14 cellular contexts compared by ENCODE assay signal in genomic region chr19:980133-980998, GRCh38. TPM values are rescaled to one million over a fixed set of nuclear protein-coding genes. Genes with fewer than 3 reads are reported as not detected.
A peak's percentile ranks its signal among the peaks of the same experiment; 100 is the strongest.
DNase-seq lines count a peak whose midpoint lies in the region; ATAC-seq, FAIRE-seq and TF ChIP-seq lines count a peak whose summit lies in the region.
"Had no signal": no experiment of that assay in that cellular context is flagged by ENCODE, and none has a peak within 500 bp of the region (broad histone marks: within the 10 kb centered on the region; RNA-seq: fewer than 3 reads in every experiment).

No MANE protein-coding gene starts in this region.

- peaks cover 17% of the 10 kb centered on the region for H3K79me2 ChIP-seq in HepG2 (ENCODE audit: insufficient read depth, low read length)

- H4K20me1 ChIP-seq in HepG2 (ENCODE audit: insufficient read depth, low read length), result no peaks in the 10 kb centered on the region

- BruUV-seq in HepG2 (replicated peaks; lab: Mats Ljungman, UMichigan), result TSS peak; percentile 77

- no peaks in the 10 kb centered on the region for H3K27me3 ChIP-seq in HepG2 (ENCODE audit: control insufficient read depth in 1 of 2, insufficient read depth in 2 of 2, low read length in 2 of 2)
- H3K27me3 ChIP-seq: heart left ventricle had no signal

- peak; percentile 76 for ATAC-seq in HepG2
- ATAC-seq: heart left ventricle had no signal

- peak overlapping the region; percentile 86 for H3K27ac ChIP-seq in HepG2 (ENCODE audit: extremely low read length, insufficient read depth, low read length)
- H3K27ac ChIP-seq: C4-2B, heart left ventricle had no signal

- peak overlapping the region; percentile 62 to 75 (median 63) for H3K4me3 ChIP-seq in HepG2 (replicated peaks in 1 of 3; ENCODE audit: insufficient read depth in 1 of 3, low read depth in 2 of 3, low read length in 3 of 3)
- H3K4me3 ChIP-seq: heart left ventricle had no signal

- CTCF ChIA-PET in HepG2 (lab: Yijun Ruan, JAX; ENCODE audit: low intra/inter-chr PET ratio, low total read pairs), result interaction anchor here (1.3 kb wide), 1 partner anchor 59 kb away, joined by 3 read pairs; no protein-coding TSS in a partner anchor

- H3K36me3 ChIP-seq in ES-I3 (ENCODE audit: insufficient read depth, low read length) (no peaks in the 10 kb centered on the region), HepG2 (replicated peaks in 1 of 2; ENCODE audit: control insufficient read depth in 1 of 2, insufficient read depth in 2 of 2, low read length in 2 of 2) (0 out of 5 replicates have a peak, but pooled peaks cover 0 to under 1% of the 10 kb centered on the region in 2 experiments)
- H3K36me3 ChIP-seq: heart left ventricle had no signal

- TF ChIP-seq RAD21 in HepG2 (CRISPR knock-in tag; IDR thresholded peaks at IDR 0.05), result peak; percentile 22

- 4% methylated on average over 16 of the region's 32 CpGs for WGBS in HepG2 (ENCODE audit: low lambda C conversion rate)

- in situ Hi-C loops in HepG2 (cut with HindIII; ENCODE audit: extremely low pct_ligation_motif_present, low pct_unique_long_range_greater_than_20kb), result loop anchor here (5.0 to 10.0 kb wide), 3 partner anchors 58 to 216 kb away; no protein-coding TSS in a partner anchor

- H3K9me3 ChIP-seq in ES-I3 (ENCODE audit: control insufficient read depth, insufficient read depth, low read length), result no peaks in the 10 kb centered on the region
- H3K9me3 ChIP-seq in HepG2 (ENCODE audit: low read length), result no peaks in the 10 kb centered on the region
- H3K9me3 ChIP-seq: heart left ventricle had no signal

- peak; percentile 43 for TF ChIP-seq CTCF in HepG2 (CRISPR knock-in tag; IDR thresholded peaks at IDR 0.05)

- intact Hi-C loops in HepG2 (cut with micrococcal nuclease; ENCODE audit: unreplicated experiment), result loop anchor here (1.0 kb wide), 1 partner anchor 58 kb away; no protein-coding TSS in a partner anchor

- POLR2A ChIA-PET in HepG2 (lab: Yijun Ruan, JAX), result interaction anchor here (0.6 to 4.5 kb wide), 5 partner anchors 10 to 57 kb away, joined by 3 to 61 read pairs (median 3); no protein-coding TSS in a partner anchor

- no peak overlapping the region for H2AFZ ChIP-seq in HepG2 (ENCODE audit: low read length)

- H3K9ac ChIP-seq in ES-I3 (ENCODE audit: low read depth, low read length) (peak overlapping the region; percentile 16; the same call in 1 of the 2 replicates), HepG2 (ENCODE audit: insufficient read depth, low read depth, low read length) (peak overlapping the region; percentile 85)

- peak; percentile 38 to 68; a peak in 3 of 4 replicates for TF ChIP-seq POLR2A in HepG2 (IDR thresholded peaks at IDR 0.05; ENCODE audit: insufficient read depth in 1 of 2, low read depth in 2 of 2, low read length in 2 of 2)

- DNase-seq in SK-N-DZ (ENCODE audit: low spot score) (peak; percentile 60), HepG2 (ENCODE audit: low spot score) (peak; percentile 86), anterior cingulate cortex (lab: John Stamatoyannopoulos, UW) (no peak), SHP77 (lab: John Stamatoyannopoulos, UW) (no peak)
- no peak for DNase-seq in activated naive CD4-positive, alpha-beta T cell treated with Interleukin-2 at 50 U/mL for 16 hours
- DNase-seq: heart left ventricle; NCI-H1930; stimulated activated naive CD4-positive, alpha-beta T cell treated with Interleukin-2 at 50 U/mL for 16 hours had no signal

- TF ChIP-seq EP300 in HepG2 (IDR thresholded peaks at IDR 0.05; ENCODE audit: low read depth in 2 of 2, low read length in 2 of 2), result peak in 1 of 2 experiments; percentile 33; a peak in 1 of 4 replicates
- TF ChIP-seq EP300 in HepG2 (CRISPR knock-in tag; IDR thresholded peaks at IDR 0.05; ENCODE audit: borderline replicate concordance), result peak; percentile 73

- peaks cover 8% of the 10 kb centered on the region; the same call in 1 of the 2 replicates for H3K4me1 ChIP-seq in ES-I3 (ENCODE audit: insufficient read depth, low read length)
- H3K4me1 ChIP-seq in HepG2 (ENCODE audit: insufficient read depth, low read length), result peaks cover 43% of the 10 kb centered on the region

- peak; percentile 88 for FAIRE-seq in HepG2 (lab: Jason Lieb, UNC)
- FAIRE-seq: colon had no signal

- H3K4me2 ChIP-seq in HepG2 (ENCODE audit: low read depth, low read length), result peak overlapping the region; percentile 98

RNA-seq across cellular contexts. Expression of gene WDR18, which starts 3.8 kb away (rescaled TPM):
- 89.6 and 99.6 TPM in 2 replicates for polyA plus RNA-seq in SK-N-DZ (2014; cell fraction: cytosol; rRNA removed)
- 270 and 296 TPM in 2 replicates for polyA plus RNA-seq in SK-N-DZ (2014; cell fraction: nucleus; rRNA removed)
- 47.6 and 49.7 TPM in 2 replicates for total RNA-seq in HepG2 (2016; rRNA removed; fragmentation: Illumina TruSeq; extraction: Trizol)
- 26.1 and 29.1 TPM in 2 replicates for total RNA-seq in HepG2 (2016; cell fraction: cytosol; rRNA removed; fragmentation: Illumina TruSeq; extraction: Trizol; ENCODE audit: low read depth)
- 48.0 and 48.9 TPM in 2 replicates for total RNA-seq in HepG2 (2016; cell fraction: insoluble cytoplasmic fraction; rRNA removed; fragmentation: Illumina TruSeq; extraction: Trizol)
- total RNA-seq in HepG2 (2016; cell fraction: membrane; rRNA removed; fragmentation: Illumina TruSeq; extraction: Trizol), result 31.0 and 31.9 TPM in 2 replicates
- total RNA-seq in HepG2 (2016; cell fraction: nucleus; rRNA removed; fragmentation: Illumina TruSeq; extraction: Trizol), result 29.6 and 30.6 TPM in 2 replicates
- polyA plus RNA-seq in HepG2 (2011; rRNA removed), result 36.4 and 44.6 TPM in 2 replicates
- 25.5 and 56.5 TPM in 2 replicates for polyA plus RNA-seq in HepG2 (2011; cell fraction: cytosol; rRNA removed)
- polyA plus RNA-seq in HepG2 (2011; cell fraction: nucleus; rRNA removed), result 182 and 212 TPM in 2 replicates
- 32.8 and 36.1 TPM in 2 replicates for polyA plus RNA-seq in HepG2 (2012)
- 33.6 and 34.5 TPM in 2 replicates for polyA plus RNA-seq in HepG2 (2016; cell fraction: cytosol; fragmentation: Illumina TruSeq; extraction: Trizol; ENCODE audit: low read depth)
- 54.6 and 65.2 TPM in 2 replicates for polyA plus RNA-seq in HepG2 (2016; cell fraction: insoluble cytoplasmic fraction; fragmentation: Illumina TruSeq; extraction: Trizol; ENCODE audit: low read depth)
- polyA plus RNA-seq in HepG2 (2016; cell fraction: membrane; fragmentation: Illumina TruSeq; extraction: Trizol; ENCODE audit: low read depth), result 27.0 and 27.2 TPM in 2 replicates
- polyA plus RNA-seq in HepG2 (2016; cell fraction: nucleus; fragmentation: Illumina TruSeq; extraction: Trizol; ENCODE audit: insufficient read depth, low read depth), result 69.0 and 72.3 TPM in 2 replicates
- 59.9 and 104 TPM in 2 replicates for polyA minus RNA-seq in HepG2 (2011; rRNA and poly(A)+ RNA removed; ENCODE audit: low replicate concordance)
- polyA minus RNA-seq in HepG2 (2011; cell fraction: cytosol; rRNA and poly(A)+ RNA removed), result 40.3 and 49.5 TPM in 2 replicates
- 29.6 and 30.8 TPM in 2 replicates for polyA minus RNA-seq in HepG2 (2011; cell fraction: nucleus; rRNA and poly(A)+ RNA removed)

RNA-seq across cellular contexts. Expression of gene GRIN3B, which starts 19.9 kb away (rescaled TPM):
- polyA plus RNA-seq in SK-N-DZ (2014; cell fraction: cytosol; rRNA removed), result 2.6 TPM in 1 of 2 replicates, not detected in the other
- polyA plus RNA-seq in SK-N-DZ (2014; cell fraction: nucleus; rRNA removed), result 1.9 TPM in 2 replicates
- 0.07 TPM in 1 of 2 replicates, not detected in the other for total RNA-seq in HepG2 (2016; rRNA removed; fragmentation: Illumina TruSeq; extraction: Trizol)
- total RNA-seq in HepG2 (2016; cell fraction: cytosol; rRNA removed; fragmentation: Illumina TruSeq; extraction: Trizol; ENCODE audit: low read depth), result not detected in 2 replicates
- 0.17 TPM in 1 of 2 replicates, not detected in the other for total RNA-seq in HepG2 (2016; cell fraction: insoluble cytoplasmic fraction; rRNA removed; fragmentation: Illumina TruSeq; extraction: Trizol)
- total RNA-seq in HepG2 (2016; cell fraction: membrane; rRNA removed; fragmentation: Illumina TruSeq; extraction: Trizol), result not detected in 2 replicates
- total RNA-seq in HepG2 (2016; cell fraction: nucleus; rRNA removed; fragmentation: Illumina TruSeq; extraction: Trizol), result 0.28 TPM in 1 of 2 replicates, not detected in the other
- polyA plus RNA-seq in HepG2 (2011; rRNA removed), result 0.20 and 0.34 TPM in 2 replicates
- 0.15 and 0.47 TPM in 2 replicates for polyA plus RNA-seq in HepG2 (2011; cell fraction: cytosol; rRNA removed)
- 2.8 and 7.1 TPM in 2 replicates for polyA plus RNA-seq in HepG2 (2011; cell fraction: nucleus; rRNA removed)
- 0.23 and 0.28 TPM in 2 replicates for polyA plus RNA-seq in HepG2 (2012)
- polyA plus RNA-seq in HepG2 (2016; cell fraction: cytosol; fragmentation: Illumina TruSeq; extraction: Trizol; ENCODE audit: low read depth), result not detected in 2 replicates
- not detected in 2 replicates for polyA plus RNA-seq in HepG2 (2016; cell fraction: insoluble cytoplasmic fraction; fragmentation: Illumina TruSeq; extraction: Trizol; ENCODE audit: low read depth)
- polyA plus RNA-seq in HepG2 (2016; cell fraction: membrane; fragmentation: Illumina TruSeq; extraction: Trizol; ENCODE audit: low read depth), result not detected in 2 replicates
- polyA plus RNA-seq in HepG2 (2016; cell fraction: nucleus; fragmentation: Illumina TruSeq; extraction: Trizol; ENCODE audit: insufficient read depth, low read depth), result 0.27 and 0.38 TPM in 2 replicates
- polyA minus RNA-seq in HepG2 (2011; rRNA and poly(A)+ RNA removed; ENCODE audit: low replicate concordance), result 0.42 TPM in 1 of 2 replicates, not detected in the other
- not detected in 2 replicates for polyA minus RNA-seq in HepG2 (2011; cell fraction: cytosol; rRNA and poly(A)+ RNA removed)
- 0.13 and 0.37 TPM in 2 replicates for polyA minus RNA-seq in HepG2 (2011; cell fraction: nucleus; rRNA and poly(A)+ RNA removed)
- total RNA-seq: activated T-helper 2 cell treated with anti-CD3 and anti-CD28 coated beads, Interferon-gamma antibody, Interleukin-2, Interleukin-4, amounts not matched to agents 10 μg/mL and 5 μg/mL and 100 μg/mL, durations not matched to agents 14 hours and 24 hours and 36 hours had no signal

RNA-seq across cellular contexts. Expression of gene TMEM259, which starts 40.6 kb away (rescaled TPM):
- polyA plus RNA-seq in SK-N-DZ (2014; cell fraction: cytosol; rRNA removed), result 148 and 150 TPM in 2 replicates
- 1,654 and 1,796 TPM in 2 replicates for polyA plus RNA-seq in SK-N-DZ (2014; cell fraction: nucleus; rRNA removed)
- total RNA-seq in HepG2 (2016; rRNA removed; fragmentation: Illumina TruSeq; extraction: Trizol), result 20.5 and 64.7 TPM in 2 replicates
- 30.1 and 37.5 TPM in 2 replicates for total RNA-seq in HepG2 (2016; cell fraction: cytosol; rRNA removed; fragmentation: Illumina TruSeq; extraction: Trizol; ENCODE audit: low read depth)
- 17.1 and 68.9 TPM in 2 replicates for total RNA-seq in HepG2 (2016; cell fraction: insoluble cytoplasmic fraction; rRNA removed; fragmentation: Illumina TruSeq; extraction: Trizol)
- total RNA-seq in HepG2 (2016; cell fraction: membrane; rRNA removed; fragmentation: Illumina TruSeq; extraction: Trizol), result 50.5 and 59.4 TPM in 2 replicates
- 58.0 and 76.3 TPM in 2 replicates for total RNA-seq in HepG2 (2016; cell fraction: nucleus; rRNA removed; fragmentation: Illumina TruSeq; extraction: Trizol)
- 164 and 232 TPM in 2 replicates for polyA plus RNA-seq in HepG2 (2011; rRNA removed)
- 108 and 161 TPM in 2 replicates for polyA plus RNA-seq in HepG2 (2011; cell fraction: cytosol; rRNA removed)
- 1,157 and 1,454 TPM in 2 replicates for polyA plus RNA-seq in HepG2 (2011; cell fraction: nucleus; rRNA removed)
- polyA plus RNA-seq in HepG2 (2012), result 55.1 and 79.6 TPM in 2 replicates
- polyA plus RNA-seq in HepG2 (2016; cell fraction: cytosol; fragmentation: Illumina TruSeq; extraction: Trizol; ENCODE audit: low read depth), result 28.3 and 31.6 TPM in 2 replicates
- 28.7 and 28.8 TPM in 2 replicates for polyA plus RNA-seq in HepG2 (2016; cell fraction: insoluble cytoplasmic fraction; fragmentation: Illumina TruSeq; extraction: Trizol; ENCODE audit: low read depth)
- polyA plus RNA-seq in HepG2 (2016; cell fraction: membrane; fragmentation: Illumina TruSeq; extraction: Trizol; ENCODE audit: low read depth), result 47.1 and 48.7 TPM in 2 replicates
- polyA plus RNA-seq in HepG2 (2016; cell fraction: nucleus; fragmentation: Illumina TruSeq; extraction: Trizol; ENCODE audit: insufficient read depth, low read depth), result 234 and 238 TPM in 2 replicates
- polyA minus RNA-seq in HepG2 (2011; rRNA and poly(A)+ RNA removed; ENCODE audit: low replicate concordance), result 129 and 199 TPM in 2 replicates
- polyA minus RNA-seq in HepG2 (2011; cell fraction: cytosol; rRNA and poly(A)+ RNA removed), result 47.6 and 51.1 TPM in 2 replicates
- polyA minus RNA-seq in HepG2 (2011; cell fraction: nucleus; rRNA and poly(A)+ RNA removed), result 58.8 and 65.8 TPM in 2 replicates

RNA-seq across cellular contexts. Expression of gene RNU6-2, which starts 41.0 kb away (rescaled TPM):
- not detected in 2 replicates for polyA plus RNA-seq in SK-N-DZ (2014; cell fraction: cytosol; rRNA removed)
- not detected in 2 replicates for polyA plus RNA-seq in SK-N-DZ (2014; cell fraction: nucleus; rRNA removed)
- under 0.01 TPM in 1 of 2 replicates, not detected in the other for total RNA-seq in HepG2 (2016; rRNA removed; fragmentation: Illumina TruSeq; extraction: Trizol)
- under 0.01 TPM in 2 replicates for total RNA-seq in HepG2 (2016; cell fraction: cytosol; rRNA removed; fragmentation: Illumina TruSeq; extraction: Trizol; ENCODE audit: low read depth)
- under 0.01 TPM in 1 of 2 replicates, not detected in the other for total RNA-seq in HepG2 (2016; cell fraction: insoluble cytoplasmic fraction; rRNA removed; fragmentation: Illumina TruSeq; extraction: Trizol)
- under 0.01 TPM in 1 of 2 replicates, not detected in the other for total RNA-seq in HepG2 (2016; cell fraction: membrane; rRNA removed; fragmentation: Illumina TruSeq; extraction: Trizol)
- total RNA-seq in HepG2 (2016; cell fraction: nucleus; rRNA removed; fragmentation: Illumina TruSeq; extraction: Trizol), result not detected in 2 replicates
- polyA plus RNA-seq in HepG2 (2011; rRNA removed), result not detected in 2 replicates
- polyA plus RNA-seq in HepG2 (2011; cell fraction: cytosol; rRNA removed), result not detected in 2 replicates
- polyA plus RNA-seq in HepG2 (2011; cell fraction: nucleus; rRNA removed), result not detected in 2 replicates
- not detected in 2 replicates for polyA plus RNA-seq in HepG2 (2012)
- not detected in 2 replicates for polyA plus RNA-seq in HepG2 (2016; cell fraction: cytosol; fragmentation: Illumina TruSeq; extraction: Trizol; ENCODE audit: low read depth)
- polyA plus RNA-seq in HepG2 (2016; cell fraction: insoluble cytoplasmic fraction; fragmentation: Illumina TruSeq; extraction: Trizol; ENCODE audit: low read depth), result not detected in 2 replicates
- polyA plus RNA-seq in HepG2 (2016; cell fraction: membrane; fragmentation: Illumina TruSeq; extraction: Trizol; ENCODE audit: low read depth), result not detected in 2 replicates
- polyA plus RNA-seq in HepG2 (2016; cell fraction: nucleus; fragmentation: Illumina TruSeq; extraction: Trizol; ENCODE audit: insufficient read depth, low read depth), result not detected in 2 replicates
- under 0.01 TPM in 1 of 2 replicates, not detected in the other for polyA minus RNA-seq in HepG2 (2011; rRNA and poly(A)+ RNA removed; ENCODE audit: low replicate concordance)
- under 0.01 TPM in 1 of 2 replicates, not detected in the other for polyA minus RNA-seq in HepG2 (2011; cell fraction: cytosol; rRNA and poly(A)+ RNA removed)
- polyA minus RNA-seq in HepG2 (2011; cell fraction: nucleus; rRNA and poly(A)+ RNA removed), result not detected in 2 replicates
- total RNA-seq: activated T-helper 2 cell treated with anti-CD3 and anti-CD28 coated beads, Interferon-gamma antibody, Interleukin-2, Interleukin-4, amounts not matched to agents 10 μg/mL and 5 μg/mL and 100 μg/mL, durations not matched to agents 14 hours and 24 hours and 36 hours; heart left ventricle; myocyte; RPMI7951 had no signal
- polyA plus RNA-seq: heart left ventricle had no signal

RNA-seq across cellular contexts. Expression of gene CNN2, which starts 46.0 kb away (rescaled TPM):
- polyA plus RNA-seq in SK-N-DZ (2014; cell fraction: cytosol; rRNA removed), result 100.0 and 112 TPM in 2 replicates
- 50.3 and 54.1 TPM in 2 replicates for polyA plus RNA-seq in SK-N-DZ (2014; cell fraction: nucleus; rRNA removed)
- 70.0 and 84.5 TPM in 2 replicates for total RNA-seq in HepG2 (2016; rRNA removed; fragmentation: Illumina TruSeq; extraction: Trizol)
- 29.8 and 31.9 TPM in 2 replicates for total RNA-seq in HepG2 (2016; cell fraction: cytosol; rRNA removed; fragmentation: Illumina TruSeq; extraction: Trizol; ENCODE audit: low read depth)
- total RNA-seq in HepG2 (2016; cell fraction: insoluble cytoplasmic fraction; rRNA removed; fragmentation: Illumina TruSeq; extraction: Trizol), result 66.1 and 74.6 TPM in 2 replicates
- total RNA-seq in HepG2 (2016; cell fraction: membrane; rRNA removed; fragmentation: Illumina TruSeq; extraction: Trizol), result 70.9 and 77.3 TPM in 2 replicates
- 37.1 and 39.3 TPM in 2 replicates for total RNA-seq in HepG2 (2016; cell fraction: nucleus; rRNA removed; fragmentation: Illumina TruSeq; extraction: Trizol)
- 58.1 and 63.6 TPM in 2 replicates for polyA plus RNA-seq in HepG2 (2011; rRNA removed)
- 71.9 and 76.4 TPM in 2 replicates for polyA plus RNA-seq in HepG2 (2011; cell fraction: cytosol; rRNA removed)
- 59.2 and 73.6 TPM in 2 replicates for polyA plus RNA-seq in HepG2 (2011; cell fraction: nucleus; rRNA removed)
- polyA plus RNA-seq in HepG2 (2012), result 37.6 and 46.6 TPM in 2 replicates
- 36.8 and 41.0 TPM in 2 replicates for polyA plus RNA-seq in HepG2 (2016; cell fraction: cytosol; fragmentation: Illumina TruSeq; extraction: Trizol; ENCODE audit: low read depth)
- polyA plus RNA-seq in HepG2 (2016; cell fraction: insoluble cytoplasmic fraction; fragmentation: Illumina TruSeq; extraction: Trizol; ENCODE audit: low read depth), result 82.0 and 114 TPM in 2 replicates
- polyA plus RNA-seq in HepG2 (2016; cell fraction: membrane; fragmentation: Illumina TruSeq; extraction: Trizol; ENCODE audit: low read depth), result 75.2 and 79.7 TPM in 2 replicates
- 90.2 and 93.1 TPM in 2 replicates for polyA plus RNA-seq in HepG2 (2016; cell fraction: nucleus; fragmentation: Illumina TruSeq; extraction: Trizol; ENCODE audit: insufficient read depth, low read depth)
- polyA minus RNA-seq in HepG2 (2011; rRNA and poly(A)+ RNA removed; ENCODE audit: low replicate concordance), result 84.2 and 138 TPM in 2 replicates
- polyA minus RNA-seq in HepG2 (2011; cell fraction: cytosol; rRNA and poly(A)+ RNA removed), result 122 and 138 TPM in 2 replicates
- 21.5 and 28.6 TPM in 2 replicates for polyA minus RNA-seq in HepG2 (2011; cell fraction: nucleus; rRNA and poly(A)+ RNA removed)

Comparison
In these comparisons a context has a peak if more than half of its experiments do, and no peak if none do; other contexts are left out.
1. DNase-seq: peak in SK-N-DZ (single experiment) and HepG2 (single experiment); none in anterior cingulate cortex (0 of 58), SHP77 (0 of 2) and activated naive CD4-positive, alpha-beta T cell treated with Interleukin-2 at 50 U/mL for 16 hours (single experiment).